Comparison of ENCODE assay signal across 26 cellular contexts in genomic region chr5:150239794-150240122, GRCh38. TPM values are rescaled to one million over a fixed set of nuclear protein-coding genes. Genes with fewer than 3 reads are reported as not detected.
DNase-seq lines count a peak whose midpoint lies in the region; ATAC-seq, FAIRE-seq and TF ChIP-seq lines count a peak whose summit lies in the region.
"Had no signal": no experiment of that assay in that cellular context is flagged by ENCODE, and none has a peak within 500 bp of the region (broad histone marks: within the 10 kb centered on the region; RNA-seq: fewer than 3 reads in every experiment).

No MANE protein-coding gene starts in this region.

- H3K9me3 Mint-ChIP-seq in nephron progenitor cell: no peaks in the 10 kb centered on the region
- H3K9me3 Mint-ChIP-seq in stimulated activated memory B cell treated with anti-CD40 and anti-IgM and Interleukin-4, amounts not matched to agents 10 μg/mL and 1 μg/mL and 100 μg/mL, for 72 hours: no peaks in the 10 kb centered on the region
- H3K9me3 Mint-ChIP-seq: CD4-positive, alpha-beta T cell; CD8-positive, alpha-beta memory T cell; GM23338; H9 had no signal

- peak overlapping the region; percentile 36 for H3K27ac Mint-ChIP-seq in nephron progenitor cell
- no peak overlapping the region for H3K27ac Mint-ChIP-seq in stimulated activated memory B cell treated with anti-CD40 and anti-IgM and Interleukin-4, amounts not matched to agents 10 μg/mL and 1 μg/mL and 100 μg/mL, for 72 hours
- H3K27ac Mint-ChIP-seq: CD4-positive, alpha-beta T cell; CD8-positive, alpha-beta memory T cell; GM23338 had no signal

- H3K4me3 ChIP-seq in RWPE2 (ENCODE audit: severe bottlenecking): no peak overlapping the region
- H3K4me3 ChIP-seq: A549; BLaER1 treated with 17β-estradiol and CSF1 and Interleukin-3, amounts not matched to agents 10 nM and 100 nM; GM23338 had no signal

- no peak for ATAC-seq in RWPE2 (ENCODE audit: low read depth)
- peak; percentile 37 for ATAC-seq in left lobe of liver
- ATAC-seq in stimulated activated memory B cell treated with anti-CD40 and anti-IgM and Interleukin-4, amounts not matched to agents 10 μg/mL and 1 μg/mL and 100 μg/mL, for 72 hours: no peak
- ATAC-seq: A549, GM23338, HCT116 had no signal

- DNase-seq in RWPE2 (ENCODE audit: low spot score): peak; percentile 61
- DNase-seq in left lobe of liver (ENCODE audit: low spot score): no peak
- DNase-seq in nephron progenitor cell: no peak
- DNase-seq in urothelium cell line (ENCODE audit: low spot score): no peak
- DNase-seq in COR-L47 (lab: John Stamatoyannopoulos, UW): no peak
- DNase-seq: 8988T; ACHN; AML-193; BE2C; Calu3; CD4-positive, alpha-beta T cell; CD8-positive, alpha-beta memory T cell; DMS53; DMS79 treated with DMSO at 0.1 percent for 48 hours; GF-D8; H9 had no signal

- no peaks in the 10 kb centered on the region for H3K9me3 ChIP-seq in RWPE2 (ENCODE audit: severe bottlenecking)
- H3K9me3 ChIP-seq: A549; BE2C; BLaER1 treated with 17β-estradiol and CSF1 and Interleukin-3, amounts not matched to agents 10 nM and 100 nM had no signal

- no peak overlapping the region for H3K27ac ChIP-seq in RWPE2 (ENCODE audit: poor library complexity, severe bottlenecking)
- H3K27ac ChIP-seq: A549; BLaER1 treated with 17β-estradiol and CSF1 and Interleukin-3, amounts not matched to agents 10 nM and 100 nM had no signal

- H3K4me1 ChIP-seq in RWPE2 (ENCODE audit: insufficient read depth, poor library complexity, severe bottlenecking): no peaks in the 10 kb centered on the region
- H3K4me1 ChIP-seq: A549, BE2C had no signal

- H3K36me3 Mint-ChIP-seq in nephron progenitor cell (ENCODE audit: low read depth): no peaks in the 10 kb centered on the region
- H3K36me3 Mint-ChIP-seq in stimulated activated memory B cell treated with anti-CD40 and anti-IgM and Interleukin-4, amounts not matched to agents 10 μg/mL and 1 μg/mL and 100 μg/mL, for 72 hours: no peaks in the 10 kb centered on the region
- H3K36me3 Mint-ChIP-seq: CD14-positive monocyte; CD8-positive, alpha-beta memory T cell had no signal

- no peaks in the 10 kb centered on the region for H3K27me3 Mint-ChIP-seq in nephron progenitor cell (ENCODE audit: low read depth, poor library complexity)
- peaks cover 21% of the 10 kb centered on the region for H3K27me3 Mint-ChIP-seq in stimulated activated memory B cell treated with anti-CD40 and anti-IgM and Interleukin-4, amounts not matched to agents 10 μg/mL and 1 μg/mL and 100 μg/mL, for 72 hours
- H3K27me3 Mint-ChIP-seq: CD4-positive, alpha-beta T cell; CD8-positive, alpha-beta memory T cell had no signal

- no peaks in the 10 kb centered on the region for H3K36me3 ChIP-seq in RWPE2 (ENCODE audit: low read depth)
- H3K36me3 ChIP-seq: BE2C; BLaER1 treated with 17β-estradiol and CSF1 and Interleukin-3, amounts not matched to agents 10 nM and 100 nM had no signal

- no peak overlapping the region for H3K4me3 Mint-ChIP-seq in nephron progenitor cell
- no peak overlapping the region for H3K4me3 Mint-ChIP-seq in stimulated activated memory B cell treated with anti-CD40 and anti-IgM and Interleukin-4, amounts not matched to agents 10 μg/mL and 1 μg/mL and 100 μg/mL, for 72 hours
- H3K4me3 Mint-ChIP-seq: CD14-positive monocyte; CD4-positive, alpha-beta T cell; CD8-positive, alpha-beta memory T cell; GM23338; H9 had no signal

- FAIRE-seq in urothelium cell line (lab: Jason Lieb, UNC): no peak
- FAIRE-seq: A549, GM12891, GM18507 had no signal

- H3K27me3 ChIP-seq in RWPE2 (ENCODE audit: insufficient read depth, poor library complexity, severe bottlenecking): no peaks in the 10 kb centered on the region
- H3K27me3 ChIP-seq: BE2C; BLaER1 treated with 17β-estradiol and CSF1 and Interleukin-3, amounts not matched to agents 10 nM and 100 nM had no signal

- TF ChIP-seq CTCF in RWPE2 (IDR thresholded peaks at IDR 0.05; ENCODE audit: poor library complexity, severe bottlenecking): no peak
- TF ChIP-seq CTCF in nephron progenitor cell (IDR thresholded peaks at IDR 0.05): no peak

- peaks cover 45% of the 10 kb centered on the region for H3K4me1 Mint-ChIP-seq in nephron progenitor cell
- peaks cover 4% of the 10 kb centered on the region for H3K4me1 Mint-ChIP-seq in stimulated activated memory B cell treated with anti-CD40 and anti-IgM and Interleukin-4, amounts not matched to agents 10 μg/mL and 1 μg/mL and 100 μg/mL, for 72 hours
- H3K4me1 Mint-ChIP-seq: CD8-positive, alpha-beta memory T cell had no signal

RNA-seq across cellular contexts. Expression of gene CAMK2A, which starts 49.8 kb away (rescaled TPM):
- total RNA-seq in left lobe of liver: not detected
- total RNA-seq: Calu3; CD8-positive, alpha-beta memory T cell; GM23338 had no signal

RNA-seq across cellular contexts. Expression of gene SLC6A7, which starts 49.9 kb away (rescaled TPM):
- total RNA-seq in left lobe of liver: not detected
- total RNA-seq: Calu3; CD4-positive, alpha-beta T cell; CD8-positive, alpha-beta memory T cell; G401; GM23338; H4; H9 had no signal
